ENCODE assay signal across 1 cellular context in the genomic region with DNA sequence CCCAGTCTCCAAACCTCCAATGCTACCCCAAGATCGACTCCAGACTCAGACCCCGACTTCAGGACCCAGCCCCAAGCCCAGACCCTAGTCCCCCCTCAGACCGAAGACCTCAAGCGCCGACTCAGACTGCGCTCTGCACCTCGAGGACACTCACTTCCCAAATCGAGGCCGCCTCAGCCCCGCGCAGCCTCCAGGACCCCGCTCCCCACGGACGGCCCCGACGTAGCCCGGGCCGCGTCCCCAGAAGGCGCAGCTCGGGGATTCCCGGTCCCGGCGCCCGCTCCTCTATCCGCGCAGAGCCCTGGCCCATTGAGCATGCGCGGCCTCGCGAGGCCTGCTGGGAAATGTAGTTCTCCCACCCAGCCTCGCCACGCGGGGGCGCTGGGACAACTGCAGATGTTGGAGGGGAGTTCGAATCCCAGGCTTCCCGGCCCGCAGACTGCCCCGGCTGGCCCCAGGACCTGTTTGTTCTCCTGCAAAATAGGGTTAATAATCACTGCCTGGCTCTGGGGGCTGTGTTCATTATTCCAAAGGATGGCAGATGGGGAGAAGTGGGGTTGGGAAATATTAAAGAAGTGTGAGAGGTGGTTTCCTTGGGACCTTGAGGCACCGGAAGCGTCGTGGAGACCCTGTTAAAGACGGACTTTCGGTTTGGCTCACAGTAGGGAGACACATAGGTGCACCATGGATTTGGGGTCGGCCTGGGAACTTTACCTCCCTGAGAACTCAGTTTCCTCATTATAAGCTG.
TF ChIP-seq lines count a peak whose summit lies in the region.

A gene with protein sequence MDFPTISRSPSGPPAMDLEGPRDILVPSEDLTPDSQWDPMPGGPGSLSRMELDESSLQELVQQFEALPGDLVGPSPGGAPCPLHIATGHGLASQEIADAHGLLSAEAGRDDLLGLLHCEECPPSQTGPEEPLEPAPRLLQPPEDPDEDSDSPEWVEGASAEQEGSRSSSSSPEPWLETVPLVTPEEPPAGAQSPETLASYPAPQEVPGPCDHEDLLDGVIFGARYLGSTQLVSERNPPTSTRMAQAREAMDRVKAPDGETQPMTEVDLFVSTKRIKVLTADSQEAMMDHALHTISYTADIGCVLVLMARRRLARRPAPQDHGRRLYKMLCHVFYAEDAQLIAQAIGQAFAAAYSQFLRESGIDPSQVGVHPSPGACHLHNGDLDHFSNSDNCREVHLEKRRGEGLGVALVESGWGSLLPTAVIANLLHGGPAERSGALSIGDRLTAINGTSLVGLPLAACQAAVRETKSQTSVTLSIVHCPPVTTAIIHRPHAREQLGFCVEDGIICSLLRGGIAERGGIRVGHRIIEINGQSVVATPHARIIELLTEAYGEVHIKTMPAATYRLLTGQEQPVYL (minus strand): TSS at position 311 of the 748 bp plus-strand sequence. CDS start 1,428 bp downstream, outside the sequence.

TF ChIP-seq in HepG2, 621 proteins besides CTCF, POLR2A, EP300 and RAD21 (continued from another document and continues in another):
- TF ChIP-seq, protein P1, sequence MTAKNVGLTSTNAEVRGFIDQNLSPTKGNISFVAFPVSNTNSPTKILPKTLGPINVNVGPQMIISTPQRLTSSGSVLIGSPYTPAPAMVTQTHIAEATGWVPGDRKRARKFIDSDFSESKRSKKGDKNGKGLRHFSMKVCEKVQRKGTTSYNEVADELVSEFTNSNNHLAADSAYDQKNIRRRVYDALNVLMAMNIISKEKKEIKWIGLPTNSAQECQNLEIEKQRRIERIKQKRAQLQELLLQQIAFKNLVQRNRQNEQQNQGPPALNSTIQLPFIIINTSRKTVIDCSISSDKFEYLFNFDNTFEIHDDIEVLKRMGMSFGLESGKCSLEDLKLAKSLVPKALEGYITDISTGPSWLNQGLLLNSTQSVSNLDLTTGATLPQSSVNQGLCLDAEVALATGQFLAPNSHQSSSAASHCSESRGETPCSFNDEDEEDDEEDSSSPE (CRISPR knock-in tag; IDR thresholded peaks at IDR 0.05): peak; percentile 47; the same call in 1 of the 2 replicates
- TF ChIP-seq SOX6 (IDR thresholded peaks at IDR 0.05) (no peak), SOX6 (CRISPR knock-in tag; IDR thresholded peaks at IDR 0.05) (no peak), ZNF629 (CRISPR knock-in tag; conservative IDR thresholded peaks at IDR 0.05) (peak; percentile 51), MYC (CRISPR knock-in tag; IDR thresholded peaks at IDR 0.05; ENCODE audit: borderline replicate concordance) (peak; percentile 85), NONO (IDR thresholded peaks at IDR 0.05) (no peak), NONO (CRISPR knock-in tag; conservative IDR thresholded peaks at IDR 0.05) (peak; percentile 71; the same call in 1 of the 2 replicates), YEATS2 (CRISPR knock-in tag; IDR thresholded peaks at IDR 0.05; ENCODE audit: borderline replicate concordance) (peak; percentile 79; the same call in 1 of the 2 replicates), EED (CRISPR knock-in tag; IDR thresholded peaks at IDR 0.05) (no peak), ZNF282 (IDR thresholded peaks at IDR 0.05; ENCODE audit: partially characterized antibody) (no peak), GFI1 (CRISPR knock-in tag; IDR thresholded peaks at IDR 0.05; ENCODE audit: borderline replicate concordance) (no peak), ZNF234 (CRISPR knock-in tag; conservative IDR thresholded peaks at IDR 0.05) (peak; percentile 76; the same call in 1 of the 2 replicates), HDAC1 (CRISPR knock-in tag; IDR thresholded peaks at IDR 0.05) (peak; percentile 89), KAT8 (CRISPR knock-in tag; IDR thresholded peaks at IDR 0.05) (peak; percentile 88), LRRFIP1 (CRISPR knock-in tag; conservative IDR thresholded peaks at IDR 0.05) (no peak), FOXC1 (CRISPR knock-in tag; IDR thresholded peaks at IDR 0.05; ENCODE audit: borderline replicate concordance) (peak; percentile 63; the same call in 1 of the 2 replicates), CEBPG (CRISPR knock-in tag; IDR thresholded peaks at IDR 0.05) (no peak), MED1 (CRISPR knock-in tag; IDR thresholded peaks at IDR 0.05) (peak; percentile 56), ZNF224 (CRISPR knock-in tag; IDR thresholded peaks at IDR 0.05) (no peak; the same call in 1 of the 2 replicates), SMAD9 (CRISPR knock-in tag; IDR thresholded peaks at IDR 0.05) (no peak), ZNF512 (CRISPR knock-in tag; IDR thresholded peaks at IDR 0.05) (no peak), DNMT3B (CRISPR knock-in tag; conservative IDR thresholded peaks at IDR 0.05) (no peak), ZNF567 (CRISPR knock-in tag; IDR thresholded peaks at IDR 0.05; ENCODE audit: borderline replicate concordance) (no peak), ZNF792 (CRISPR knock-in tag; IDR thresholded peaks at IDR 0.05) (0 out of 2 replicates have a peak, but pooled peaks have one; percentile 29), ZNF121 (CRISPR knock-in tag; IDR thresholded peaks at IDR 0.05) (no peak), ZNF354B (CRISPR knock-in tag; IDR thresholded peaks at IDR 0.05) (no peak), ZBTB8A (CRISPR knock-in tag; IDR thresholded peaks at IDR 0.05; ENCODE audit: borderline replicate concordance, low read depth) (no peak), TBL1XR1 (IDR thresholded peaks at IDR 0.05; ENCODE audit: borderline replicate concordance, low read length, partially characterized antibody) (peak; percentile 61), SUZ12 (IDR thresholded peaks at IDR 0.05; ENCODE audit: low read depth, low read length) (peak; percentile 91), DNMT1 (CRISPR knock-in tag; IDR thresholded peaks at IDR 0.05) (no peak), MATR3 (CRISPR knock-in tag; IDR thresholded peaks at IDR 0.05) (no peak)
- TF ChIP-seq, protein P2, sequence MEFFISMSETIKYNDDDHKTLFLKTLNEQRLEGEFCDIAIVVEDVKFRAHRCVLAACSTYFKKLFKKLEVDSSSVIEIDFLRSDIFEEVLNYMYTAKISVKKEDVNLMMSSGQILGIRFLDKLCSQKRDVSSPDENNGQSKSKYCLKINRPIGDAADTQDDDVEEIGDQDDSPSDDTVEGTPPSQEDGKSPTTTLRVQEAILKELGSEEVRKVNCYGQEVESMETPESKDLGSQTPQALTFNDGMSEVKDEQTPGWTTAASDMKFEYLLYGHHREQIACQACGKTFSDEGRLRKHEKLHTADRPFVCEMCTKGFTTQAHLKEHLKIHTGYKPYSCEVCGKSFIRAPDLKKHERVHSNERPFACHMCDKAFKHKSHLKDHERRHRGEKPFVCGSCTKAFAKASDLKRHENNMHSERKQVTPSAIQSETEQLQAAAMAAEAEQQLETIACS (CRISPR knock-in tag; IDR thresholded peaks at IDR 0.05): no peak
- TF ChIP-seq, protein P3, sequence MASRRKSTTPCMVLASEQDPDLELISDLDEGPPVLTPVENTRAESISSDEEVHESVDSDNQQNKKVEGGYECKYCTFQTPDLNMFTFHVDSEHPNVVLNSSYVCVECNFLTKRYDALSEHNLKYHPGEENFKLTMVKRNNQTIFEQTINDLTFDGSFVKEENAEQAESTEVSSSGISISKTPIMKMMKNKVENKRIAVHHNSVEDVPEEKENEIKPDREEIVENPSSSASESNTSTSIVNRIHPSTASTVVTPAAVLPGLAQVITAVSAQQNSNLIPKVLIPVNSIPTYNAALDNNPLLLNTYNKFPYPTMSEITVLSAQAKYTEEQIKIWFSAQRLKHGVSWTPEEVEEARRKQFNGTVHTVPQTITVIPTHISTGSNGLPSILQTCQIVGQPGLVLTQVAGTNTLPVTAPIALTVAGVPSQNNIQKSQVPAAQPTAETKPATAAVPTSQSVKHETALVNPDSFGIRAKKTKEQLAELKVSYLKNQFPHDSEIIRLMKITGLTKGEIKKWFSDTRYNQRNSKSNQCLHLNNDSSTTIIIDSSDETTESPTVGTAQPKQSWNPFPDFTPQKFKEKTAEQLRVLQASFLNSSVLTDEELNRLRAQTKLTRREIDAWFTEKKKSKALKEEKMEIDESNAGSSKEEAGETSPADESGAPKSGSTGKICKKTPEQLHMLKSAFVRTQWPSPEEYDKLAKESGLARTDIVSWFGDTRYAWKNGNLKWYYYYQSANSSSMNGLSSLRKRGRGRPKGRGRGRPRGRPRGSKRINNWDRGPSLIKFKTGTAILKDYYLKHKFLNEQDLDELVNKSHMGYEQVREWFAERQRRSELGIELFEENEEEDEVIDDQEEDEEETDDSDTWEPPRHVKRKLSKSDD (CRISPR knock-in tag; IDR thresholded peaks at IDR 0.05; ENCODE audit: low read depth): no peak
- TF ChIP-seq, protein P4, sequence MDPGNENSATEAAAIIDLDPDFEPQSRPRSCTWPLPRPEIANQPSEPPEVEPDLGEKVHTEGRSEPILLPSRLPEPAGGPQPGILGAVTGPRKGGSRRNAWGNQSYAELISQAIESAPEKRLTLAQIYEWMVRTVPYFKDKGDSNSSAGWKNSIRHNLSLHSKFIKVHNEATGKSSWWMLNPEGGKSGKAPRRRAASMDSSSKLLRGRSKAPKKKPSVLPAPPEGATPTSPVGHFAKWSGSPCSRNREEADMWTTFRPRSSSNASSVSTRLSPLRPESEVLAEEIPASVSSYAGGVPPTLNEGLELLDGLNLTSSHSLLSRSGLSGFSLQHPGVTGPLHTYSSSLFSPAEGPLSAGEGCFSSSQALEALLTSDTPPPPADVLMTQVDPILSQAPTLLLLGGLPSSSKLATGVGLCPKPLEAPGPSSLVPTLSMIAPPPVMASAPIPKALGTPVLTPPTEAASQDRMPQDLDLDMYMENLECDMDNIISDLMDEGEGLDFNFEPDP (CRISPR knock-in tag; conservative IDR thresholded peaks at IDR 0.05): no peak
- TF ChIP-seq, protein P5, sequence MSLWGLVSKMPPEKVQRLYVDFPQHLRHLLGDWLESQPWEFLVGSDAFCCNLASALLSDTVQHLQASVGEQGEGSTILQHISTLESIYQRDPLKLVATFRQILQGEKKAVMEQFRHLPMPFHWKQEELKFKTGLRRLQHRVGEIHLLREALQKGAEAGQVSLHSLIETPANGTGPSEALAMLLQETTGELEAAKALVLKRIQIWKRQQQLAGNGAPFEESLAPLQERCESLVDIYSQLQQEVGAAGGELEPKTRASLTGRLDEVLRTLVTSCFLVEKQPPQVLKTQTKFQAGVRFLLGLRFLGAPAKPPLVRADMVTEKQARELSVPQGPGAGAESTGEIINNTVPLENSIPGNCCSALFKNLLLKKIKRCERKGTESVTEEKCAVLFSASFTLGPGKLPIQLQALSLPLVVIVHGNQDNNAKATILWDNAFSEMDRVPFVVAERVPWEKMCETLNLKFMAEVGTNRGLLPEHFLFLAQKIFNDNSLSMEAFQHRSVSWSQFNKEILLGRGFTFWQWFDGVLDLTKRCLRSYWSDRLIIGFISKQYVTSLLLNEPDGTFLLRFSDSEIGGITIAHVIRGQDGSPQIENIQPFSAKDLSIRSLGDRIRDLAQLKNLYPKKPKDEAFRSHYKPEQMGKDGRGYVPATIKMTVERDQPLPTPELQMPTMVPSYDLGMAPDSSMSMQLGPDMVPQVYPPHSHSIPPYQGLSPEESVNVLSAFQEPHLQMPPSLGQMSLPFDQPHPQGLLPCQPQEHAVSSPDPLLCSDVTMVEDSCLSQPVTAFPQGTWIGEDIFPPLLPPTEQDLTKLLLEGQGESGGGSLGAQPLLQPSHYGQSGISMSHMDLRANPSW (CRISPR knock-in tag; IDR thresholded peaks at IDR 0.05; ENCODE audit: borderline replicate concordance): no peak
- TF ChIP-seq, protein P6, sequence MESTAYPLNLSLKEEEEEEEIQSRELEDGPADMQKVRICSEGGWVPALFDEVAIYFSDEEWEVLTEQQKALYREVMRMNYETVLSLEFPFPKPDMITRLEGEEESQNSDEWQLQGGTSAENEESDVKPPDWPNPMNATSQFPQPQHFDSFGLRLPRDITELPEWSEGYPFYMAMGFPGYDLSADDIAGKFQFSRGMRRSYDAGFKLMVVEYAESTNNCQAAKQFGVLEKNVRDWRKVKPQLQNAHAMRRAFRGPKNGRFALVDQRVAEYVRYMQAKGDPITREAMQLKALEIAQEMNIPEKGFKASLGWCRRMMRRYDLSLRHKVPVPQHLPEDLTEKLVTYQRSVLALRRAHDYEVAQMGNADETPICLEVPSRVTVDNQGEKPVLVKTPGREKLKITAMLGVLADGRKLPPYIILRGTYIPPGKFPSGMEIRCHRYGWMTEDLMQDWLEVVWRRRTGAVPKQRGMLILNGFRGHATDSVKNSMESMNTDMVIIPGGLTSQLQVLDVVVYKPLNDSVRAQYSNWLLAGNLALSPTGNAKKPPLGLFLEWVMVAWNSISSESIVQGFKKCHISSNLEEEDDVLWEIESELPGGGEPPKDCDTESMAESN (CRISPR knock-in tag; conservative IDR thresholded peaks at IDR 0.05): 0 out of 2 replicates have a peak, but pooled peaks have one; percentile 59
- TF ChIP-seq, protein P7, sequence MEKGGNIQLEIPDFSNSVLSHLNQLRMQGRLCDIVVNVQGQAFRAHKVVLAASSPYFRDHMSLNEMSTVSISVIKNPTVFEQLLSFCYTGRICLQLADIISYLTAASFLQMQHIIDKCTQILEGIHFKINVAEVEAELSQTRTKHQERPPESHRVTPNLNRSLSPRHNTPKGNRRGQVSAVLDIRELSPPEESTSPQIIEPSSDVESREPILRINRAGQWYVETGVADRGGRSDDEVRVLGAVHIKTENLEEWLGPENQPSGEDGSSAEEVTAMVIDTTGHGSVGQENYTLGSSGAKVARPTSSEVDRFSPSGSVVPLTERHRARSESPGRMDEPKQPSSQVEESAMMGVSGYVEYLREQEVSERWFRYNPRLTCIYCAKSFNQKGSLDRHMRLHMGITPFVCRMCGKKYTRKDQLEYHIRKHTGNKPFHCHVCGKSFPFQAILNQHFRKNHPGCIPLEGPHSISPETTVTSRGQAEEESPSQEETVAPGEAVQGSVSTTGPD (CRISPR knock-in tag; IDR thresholded peaks at IDR 0.05): no peak
